25 cellular contexts compared by ENCODE assay signal in the genomic region with DNA sequence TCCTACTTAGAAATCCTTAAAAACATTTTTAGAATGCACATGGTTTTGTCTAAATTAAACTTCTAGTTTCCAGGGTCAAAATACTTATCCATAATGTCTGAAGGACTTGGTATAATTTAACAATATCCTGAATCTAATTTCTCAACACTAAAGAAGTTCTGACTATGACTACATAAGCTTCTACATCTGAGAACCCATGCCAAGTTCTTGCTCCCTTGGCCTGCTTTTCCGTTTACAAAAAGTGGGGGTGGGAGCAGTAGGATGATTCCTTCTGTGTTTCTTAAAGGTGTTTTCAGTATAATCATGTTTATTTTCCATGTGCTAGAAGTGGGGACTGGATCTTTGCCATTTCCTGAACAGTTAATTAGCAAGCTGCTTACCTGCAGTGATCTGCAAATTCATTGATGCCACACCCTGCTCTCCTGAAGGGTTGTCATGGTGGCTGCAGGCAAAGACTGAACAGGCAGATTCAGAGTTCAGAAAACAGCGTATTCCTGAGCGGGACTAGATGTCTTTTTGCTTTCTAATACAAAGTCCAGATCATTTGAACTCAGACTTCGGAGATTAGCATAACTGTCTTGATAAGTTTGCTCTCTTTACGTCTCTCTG. TPM values are rescaled to one million over a fixed set of nuclear protein-coding genes. Genes with fewer than 3 reads are reported as not detected.
DNase-seq lines count a peak whose midpoint lies in the region; ATAC-seq, FAIRE-seq and TF ChIP-seq lines count a peak whose summit lies in the region.
"Had no signal": no experiment of that assay in that cellular context is flagged by ENCODE, and none has a peak within 500 bp of the region (broad histone marks: within the 10 kb centered on the region; RNA-seq: fewer than 3 reads in every experiment).

No MANE protein-coding gene starts in this region.

- no peaks in the 10 kb centered on the region for H3K27me3 ChIP-seq in keratinocyte (ENCODE audit: control insufficient read depth, extremely low read depth, insufficient read depth, low read length)
- H3K27me3 ChIP-seq: cardiac muscle cell, SJCRH30 had no signal

- dilution Hi-C loops in keratinocyte (cut with MboI; ENCODE audit: extremely low pct_ligation_motif_present, low sequenced_read_pairs) = no loop called here

- no peaks in the 10 kb centered on the region for H3K79me2 ChIP-seq in keratinocyte (ENCODE audit: control insufficient read depth, insufficient read depth, low read length)

- H3K9me1 ChIP-seq in keratinocyte (ENCODE audit: control insufficient read depth, extremely low read depth, insufficient read depth, low read length) = no peaks in the 10 kb centered on the region

- no peak overlapping the region for H3K4me2 ChIP-seq in keratinocyte (ENCODE audit: control insufficient read depth, extremely low read depth, insufficient read depth, low read depth, low read length)
- H3K4me2 ChIP-seq: GM23338 had no signal

- H3K27ac ChIP-seq in keratinocyte (ENCODE audit: control insufficient read depth, insufficient read depth, low read length) = no peak overlapping the region
- H3K27ac ChIP-seq: 22Rv1, cardiac muscle cell, psoas muscle, SJCRH30 had no signal

- peak; percentile 61 for FAIRE-seq in keratinocyte (lab: Jason Lieb, UNC)
- FAIRE-seq: urothelium cell line had no signal

- H4K20me1 ChIP-seq in keratinocyte (ENCODE audit: control insufficient read depth, extremely low read depth, insufficient read depth, low read length) = no peaks in the 10 kb centered on the region

- H3K4me3 ChIP-seq in keratinocyte (ENCODE audit: control insufficient read depth in 2 of 3, extremely low read depth in 1 of 3, insufficient read depth in 2 of 3, low read depth in 1 of 3, low read length in 3 of 3) = no peak overlapping the region
- H3K4me3 ChIP-seq: cardiac muscle cell, GM23338, psoas muscle, SJCRH30 had no signal

- no peak for TF ChIP-seq CTCF in keratinocyte (optimal IDR thresholded peaks at IDR 0.05 in 1 of 3, IDR thresholded peaks at IDR 0.05 in 1 of 3, conservative IDR thresholded peaks at IDR 0.05 in 1 of 3; ENCODE audit: extremely low read depth in 1 of 3, insufficient read depth in 2 of 3, low read length in 3 of 3)

- no peak overlapping the region for H2AFZ ChIP-seq in keratinocyte (ENCODE audit: control insufficient read depth, low read length)
- H2AFZ ChIP-seq: GM23338 had no signal

- peaks cover 0 to 17% of the 10 kb centered on the region in 2 experiments for H3K36me3 ChIP-seq in keratinocyte (ENCODE audit: control insufficient read depth in 2 of 2, extremely low read depth in 1 of 2, insufficient read depth in 2 of 2, low read length in 2 of 2)
- H3K36me3 ChIP-seq: cardiac muscle cell, SJCRH30 had no signal

- H3K4me1 ChIP-seq in keratinocyte (ENCODE audit: control insufficient read depth, extremely low read depth, insufficient read depth, low read length) = peaks cover 13% of the 10 kb centered on the region
- H3K4me1 ChIP-seq: psoas muscle, SJCRH30 had no signal

- H3K9ac ChIP-seq in keratinocyte (ENCODE audit: control insufficient read depth, extremely low read depth, insufficient read depth, low read length) = no peak overlapping the region

- H3K9me3 ChIP-seq in keratinocyte (ENCODE audit: control insufficient read depth, low read depth, low read length) = no peaks in the 10 kb centered on the region
- H3K9me3 ChIP-seq: psoas muscle, SJCRH30 had no signal

- DNase-seq in DMS 273 (lab: John Stamatoyannopoulos, UW; ENCODE audit: unreplicated experiment) (peak; percentile 24), DMS 273 treated with DMSO at 0.1 percent for 48 hours (lab: John Stamatoyannopoulos, UW) (no peak), NCI-H69 (lab: John Stamatoyannopoulos, UW) (peak; percentile 95), dermis blood vessel endothelial cell (peak; percentile 15), keratinocyte (ENCODE audit: low read depth, low spot score) (no peak)
- DNase-seq in activated CD8-positive, alpha-beta memory T cell treated with anti-CD3 and anti-CD28 coated beads, Interleukin-2, amount 50 U/mL, for 48 hours = no peak
- DNase-seq: activated B cell treated with CpG ODN at 0.5 μM for 24 hours; activated naive CD4-positive, alpha-beta T cell treated with anti-CD3 and anti-CD28 coated beads, Interleukin-2, amount 50 U/mL, for 16 hours; CD4-positive, CD25-positive, alpha-beta regulatory T cell; cortex of kidney; islet precursor cell; midbrain; naive thymus-derived CD8-positive, alpha-beta T cell; NCI-H2171; NCI-H524 treated with DMSO at 0.1 percent for 48 hours; occipital lobe; psoas muscle; SJCRH30; stimulated activated naive CD4-positive, alpha-beta T cell treated with Interleukin-2 at 50 U/mL for 16 hours had no signal

- no peak for ATAC-seq in HG03196 (IDR thresholded peaks at IDR 0.05; ENCODE audit: unreplicated experiment)
- no peak for ATAC-seq in HG03045 (IDR thresholded peaks at IDR 0.05; ENCODE audit: unreplicated experiment)
- ATAC-seq: GM23338; naive thymus-derived CD8-positive, alpha-beta T cell; psoas muscle had no signal

RNA-seq across cellular contexts. Expression of a gene that starts 36.2 kb away (rescaled TPM):
- 14.6 and 17.0 TPM in 2 replicates for total RNA-seq in dermis blood vessel endothelial cell
- 7.7 to 11.7 TPM (median 11.3 TPM) in 3 replicates for polyA plus RNA-seq in keratinocyte
- polyA plus RNA-seq in keratinocyte (2011; ENCODE audit: low read depth) = 16.2 TPM
- 6.2 and 7.7 TPM in 2 replicates for polyA plus RNA-seq in keratinocyte (2011; cell fraction: cytosol; rRNA removed)
- polyA plus RNA-seq in keratinocyte (2011; cell fraction: nucleus; rRNA removed) = 16.1 and 16.5 TPM in 2 replicates
- polyA plus RNA-seq in keratinocyte (2012; ENCODE audit: low replicate concordance) = 12.2 and 12.4 TPM in 2 replicates
- 15.5 to 25.3 TPM (median 18.5 TPM) in 3 replicates for polyA minus RNA-seq in keratinocyte
- 8.8 TPM for polyA minus RNA-seq in keratinocyte (2011; cell fraction: cytosol; rRNA and poly(A)+ RNA removed)
- polyA minus RNA-seq in keratinocyte (2011; cell fraction: nucleus; rRNA and poly(A)+ RNA removed) = 13.4 and 20.8 TPM in 2 replicates

Comparison
In these comparisons a context has a peak if more than half of its experiments do, and no peak if none do; other contexts are left out.
1. DNase-seq: peak in DMS 273 (single experiment), NCI-H69 (single experiment) and dermis blood vessel endothelial cell (single experiment); none in DMS 273 treated with DMSO at 0.1 percent for 48 hours (single experiment), keratinocyte (single experiment) and activated CD8-positive, alpha-beta memory T cell treated with anti-CD3 and anti-CD28 coated beads, Interleukin-2, amount 50 U/mL, for 48 hours (single experiment).